8 cellular contexts compared by ENCODE assay signal in the genomic region with DNA sequence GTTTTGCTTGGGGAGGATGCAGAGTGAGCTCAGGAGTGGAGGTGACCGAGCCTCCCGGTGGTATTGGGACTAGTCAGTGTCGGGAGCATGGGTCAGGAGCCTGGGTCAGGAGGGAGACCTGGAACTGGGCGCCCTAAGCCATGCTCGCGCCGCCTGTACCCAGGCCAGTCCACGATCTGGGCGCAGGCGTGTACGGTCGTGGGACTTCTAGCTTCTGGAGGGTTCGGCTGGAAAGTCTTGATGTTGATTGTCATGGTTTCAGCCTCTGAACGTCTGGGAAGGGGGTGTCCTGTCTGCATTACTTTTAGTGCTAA. TPM values are rescaled to one million over a fixed set of nuclear protein-coding genes. Genes with fewer than 3 reads are reported as not detected.
DNase-seq lines count a peak whose midpoint lies in the region; ATAC-seq and TF ChIP-seq lines count a peak whose summit lies in the region.

No MANE protein-coding gene starts in this region.

- H3K27ac ChIP-seq in heart left ventricle (peak overlapping the region; percentile 88 to 98 (median 93)), stomach (peak overlapping the region in 3 of 5 donors; percentile 89 to 96 (median 93))

- no peak for DNase-seq in heart left ventricle
- no peak for DNase-seq in Right ventricle myocardium inferior (ENCODE audit: missing footprints)
- DNase-seq in left ventricle myocardium superior = no peak
- DNase-seq in stomach = no peak
- no peak for DNase-seq in NCI-H345 treated with DMSO at 0.1 percent for 48 hours (lab: John Stamatoyannopoulos, UW; ENCODE audit: unreplicated experiment)
- DNase-seq in G401 (ENCODE audit: low spot score) = no peak
- DNase-seq in UCSD-AML1 (lab: John Stamatoyannopoulos, UW; ENCODE audit: unreplicated experiment) = no peak

- ATAC-seq in heart left ventricle (peak in 3 of 4 donors; percentile 14 to 53 (median 32)), Right ventricle myocardium inferior (no peak), left ventricle myocardium superior (peak; percentile 19)

- H3K36me3 ChIP-seq in heart left ventricle (peaks cover 0 to 31% (median 0%) of the 10 kb centered on the region in 9 donors), stomach (peaks cover 0 to 36% (median 30%) of the 10 kb centered on the region in 4 donors)

- H3K4me3 ChIP-seq in heart left ventricle (peak overlapping the region in 6 of 12 donors; percentile 57 to 86 (median 77)), stomach (peak overlapping the region in 2 of 4 donors; percentile 67 to 72)

- no peak for TF ChIP-seq EP300 in stomach (IDR thresholded peaks at IDR 0.05)

- H3K27me3 ChIP-seq in heart left ventricle = peaks cover 0 to 4% (median 0%) of the 10 kb centered on the region in 9 donors
- no peaks in the 10 kb centered on the region for H3K27me3 ChIP-seq in stomach

- H3K4me1 ChIP-seq in heart left ventricle = peaks cover 0 to 11% (median 0%) of the 10 kb centered on the region in 12 donors
- peaks cover 0 to 13% (median 4%) of the 10 kb centered on the region in 4 donors for H3K4me1 ChIP-seq in stomach

- no peaks in the 10 kb centered on the region for H3K9me3 ChIP-seq in heart left ventricle
- no peaks in the 10 kb centered on the region for H3K9me3 ChIP-seq in stomach

- 0 to 17% (median 1%) methylated on average over 13 to 14 of the region's 14 CpGs for WGBS in heart left ventricle, 4 donors
- WGBS in stomach, 5 donors = 0 to 5% (median 0%) methylated on average over 1 to 14 of the region's 14 CpGs; no CpG with 5 or more reads in 1 of the 5 donors

- no peak for TF ChIP-seq POLR2A in heart left ventricle (IDR thresholded peaks at IDR 0.05)
- TF ChIP-seq POLR2A in stomach (IDR thresholded peaks at IDR 0.05) = no peak

- intact Hi-C loops in heart left ventricle (cut with DNase I) (loop anchor here in 7 of 10 donors (2.0 to 10.0 kb wide), 6 partner anchors 30 to 360 kb away; partner anchors contain the start of genes CXorf58 (in 6 of the 7), APOO (in 5 of the 7) and SAT1 (in 1 of the 7)), Right ventricle myocardium inferior (cut with DNase I) (loop anchor here (2.0 to 10.0 kb wide), 2 partner anchors 90 to 146 kb away; partner anchors contain the start of genes CXorf58 and ZFX), left ventricle myocardium superior (cut with micrococcal nuclease) (loop anchor here (10.0 kb wide), 1 partner anchor 150 kb away; the partner anchor contains the start of genes APOO and CXorf58), stomach (cut with DNase I; ENCODE audit: low total_unique reads) (no loop called here)

- TF ChIP-seq CTCF in heart left ventricle (IDR thresholded peaks at IDR 0.05) (no peak), stomach (IDR thresholded peaks at IDR 0.05) (no peak)

- in situ Hi-C loops in G401 (cut with HindIII; ENCODE audit: low sequenced_read_pairs) = no loop called here

TF ChIP-seq in PFSK-1, 5 proteins besides CTCF, POLR2A, EP300 and RAD21:
- TF ChIP-seq FOXP2 (optimal IDR thresholded peaks at IDR 0.05; ENCODE audit: borderline replicate concordance, extremely low read depth, extremely low read length, insufficient read depth) (no peak), SIN3A (IDR thresholded peaks at IDR 0.05; ENCODE audit: borderline replicate concordance, insufficient read depth, low read length) (0 out of 2 replicates have a peak, but pooled peaks have one; percentile 3)

RNA-seq across cellular contexts. Expression of gene EIF2S3, which starts 0.2 kb away (rescaled TPM):
- total RNA-seq in heart left ventricle (100 to 1,000 TPM in 1 of 9 donors, 10 to 100 TPM in 8; 60.0 to 126 (median 83.0) TPM), Right ventricle myocardium inferior (66.8 TPM), left ventricle myocardium superior (76.8 TPM), stomach (100 to 1,000 TPM in 2 of 5 donors, 10 to 100 TPM in 3; 20.0 to 234 (median 75.5) TPM)
- polyA plus RNA-seq in heart left ventricle (10 to 100 TPM; 22.9 to 70.0 TPM), stomach (100 to 1,000 TPM in 1 of 3 donors, 10 to 100 TPM in 2; 55.2 to 110 (median 58.4) TPM)
- 180 TPM for polyA plus RNA-seq in PFSK-1 (2012; ENCODE audit: insufficient read length, low read depth)
- total RNA-seq in G401 (2014; rRNA removed; shearing (Covaris generic)) = 176 and 229 TPM in 2 replicates

RNA-seq across cellular contexts. Expression of gene KLHL15, which starts 28.0 kb away (rescaled TPM):
- total RNA-seq in heart left ventricle (1 to 10 TPM; 4.1 to 8.4 (median 6.4) TPM), Right ventricle myocardium inferior (6.8 TPM), left ventricle myocardium superior (6.5 TPM), stomach (10 to 100 TPM in 1 of 5 donors, 1 to 10 TPM in 4; 1.2 to 41.3 (median 6.2) TPM)
- polyA plus RNA-seq in heart left ventricle (1 to 10 TPM; 1.4 to 2.3 TPM), stomach (1 to 10 TPM; 1.1 to 4.5 (median 1.5) TPM)
- 1.5 TPM for polyA plus RNA-seq in PFSK-1 (2012; ENCODE audit: insufficient read length, low read depth)
- total RNA-seq in G401 (2014; rRNA removed; shearing (Covaris generic)) = 5.2 and 8.1 TPM in 2 replicates
